In genomic region chr20:33719989-33720709, GRCh38 we compare ENCODE assay signal across 8 cellular contexts. TPM values are rescaled to one million over a fixed set of nuclear protein-coding genes. Genes with fewer than 3 reads are reported as not detected.
DNase-seq lines count a peak whose midpoint lies in the region; ATAC-seq and TF ChIP-seq lines count a peak whose summit lies in the region.

TSS of gene PXMP4 (minus strand) at chr20:33720310. CDS start at chr20:33720207, 103 bp downstream.

- ATAC-seq in GM18858 (IDR thresholded peaks at IDR 0.05; ENCODE audit: unreplicated experiment) (peak; percentile 91), HG03066 (IDR thresholded peaks at IDR 0.05; ENCODE audit: low read depth, unreplicated experiment) (peak; percentile 98)

- H3K4me3 ChIP-seq in mammary epithelial cell (replicated peaks in 1 of 3; ENCODE audit: insufficient read depth in 1 of 3, low read depth in 2 of 3, low read length in 3 of 3) (peak within 1 kb of the TSS; percentile 70 to 88 (median 80)), iPS-20b (ENCODE audit: low read length) (peak within 1 kb of the TSS; percentile 75), skin epidermis (peak within 1 kb of the TSS; percentile 50 to 77 (median 65))

- peaks cover 5% of the 10 kb centered on the region for H3K79me2 ChIP-seq in mammary epithelial cell (ENCODE audit: insufficient read depth, low read length)

- H4K20me1 ChIP-seq in mammary epithelial cell (ENCODE audit: insufficient read depth, low read length) = no peaks in the 10 kb centered on the region

- no peaks in the 10 kb centered on the region for H3K36me3 ChIP-seq in mammary epithelial cell (ENCODE audit: insufficient read depth, low read length)
- H3K36me3 ChIP-seq in iPS-20b (ENCODE audit: insufficient read depth, low read depth, low read length) = no peaks in the 10 kb centered on the region

- H3K9ac ChIP-seq in mammary epithelial cell (ENCODE audit: insufficient read depth, low read length) (no peak within 1 kb of the TSS), iPS-20b (ENCODE audit: low read depth, low read length) (peak within 1 kb of the TSS; percentile 38; the same call in 1 of the 2 replicates)

- 2% methylated on average over 39 of the region's 46 CpGs for WGBS in mammary epithelial cell (ENCODE audit: low coverage, missing lambda C conversion rate)

- in situ Hi-C loops in mammary epithelial cell (cut with MboI; ENCODE audit: low sequenced_read_pairs in 2 of 2) = no loop called here

- peak within 1 kb of the TSS; percentile 99 for H2AFZ ChIP-seq in mammary epithelial cell (ENCODE audit: low read depth, low read length)

- TF ChIP-seq CTCF in VCaP (conservative IDR thresholded peaks at IDR 0.05) (no peak), mammary epithelial cell (conservative IDR thresholded peaks at IDR 0.05 in 1 of 2, IDR thresholded peaks at IDR 0.05 in 1 of 2; ENCODE audit: extremely low read depth in 1 of 2, insufficient read depth in 1 of 2, low read depth in 1 of 2, low read length in 2 of 2) (no peak)

- CTCF ChIA-PET in mammary epithelial cell (lab: Charles Lee; ENCODE audit: low non-redundant PET) = interaction anchor here (0.7 to 1.2 kb wide), 2 partner anchors 12 to 52 kb away, joined by 3 read pairs; no protein-coding TSS in a partner anchor

- peak within 1 kb of the TSS; percentile 87 for H3K4me2 ChIP-seq in mammary epithelial cell (ENCODE audit: insufficient read depth, low read depth, low read length)

- intact Hi-C loops in mammary epithelial cell (cut with micrococcal nuclease) = loop anchor here (5.0 kb wide), 1 partner anchor 347 kb away; no protein-coding TSS in a partner anchor

- DNase-seq in A172 (ENCODE audit: low spot score) (peak; percentile 99), NCI-H2171 (lab: John Stamatoyannopoulos, UW) (peak; percentile 99), mammary epithelial cell (peak; percentile 97)

- no peaks in the 10 kb centered on the region for H3K9me3 ChIP-seq in mammary epithelial cell (replicated peaks; ENCODE audit: insufficient read depth, low read length)
- no peaks in the 10 kb centered on the region for H3K9me3 ChIP-seq in iPS-20b (ENCODE audit: insufficient read depth, low read depth, low read length)

- H3K27ac ChIP-seq in VCaP = peak within 1 kb of the TSS; percentile 80
- peak within 1 kb of the TSS; percentile 5 for H3K27ac ChIP-seq in mammary epithelial cell (ENCODE audit: insufficient read depth, low read depth, low read length)
- no peak within 1 kb of the TSS for H3K27ac ChIP-seq in iPS-20b (ENCODE audit: low read length)
- peak within 1 kb of the TSS in 20 of 21 experiments; percentile 4 to 91 (median 74) for H3K27ac ChIP-seq in skin epidermis

- no TSS peak for BruUV-seq in mammary epithelial cell (replicated peaks; lab: Mats Ljungman, UMichigan)

- H3K27me3 ChIP-seq in mammary epithelial cell (ENCODE audit: insufficient read depth, low read length) (no peaks in the 10 kb centered on the region), iPS-20b (ENCODE audit: insufficient read depth, low read length) (peaks cover 6% of the 10 kb centered on the region; the same call in 1 of the 2 replicates)

- no peaks in the 10 kb centered on the region for H3K4me1 ChIP-seq in mammary epithelial cell (ENCODE audit: insufficient read depth, low read length)
- no peaks in the 10 kb centered on the region; the same call in 1 of the 2 replicates for H3K4me1 ChIP-seq in iPS-20b (ENCODE audit: insufficient read depth, low read length)

- dilution Hi-C loops in mammary epithelial cell (cut with HindIII; ENCODE audit: low sequenced_read_pairs) = loop anchor here (5.0 kb wide), 1 partner anchor 33 kb away; the partner anchor contains the start of gene E2F1

RNA-seq across cellular contexts. Expression of gene PXMP4, which starts in this region (rescaled TPM):
- total RNA-seq in A172 (2014; rRNA removed; shearing (Covaris generic)) = 10.2 and 11.2 TPM in 2 replicates
- total RNA-seq in mammary epithelial cell = 10 to 100 TPM in 1 of 2 donors, 1 to 10 TPM in 1; 8.0 to 11.3 TPM
- polyA plus RNA-seq in mammary epithelial cell = 6.5 TPM
- 2.6 TPM for polyA minus RNA-seq in mammary epithelial cell
